Comparison of ENCODE assay signal across 10 cellular contexts in genomic region chr11:124174001-124174400, GRCh38. TPM values are rescaled to one million over a fixed set of nuclear protein-coding genes. Genes with fewer than 3 reads are reported as not detected.
DNase-seq lines count a peak whose midpoint lies in the region; ATAC-seq and TF ChIP-seq lines count a peak whose summit lies in the region.
"Had no signal": no experiment of that assay in that cellular context is flagged by ENCODE, and none has a peak within 500 bp of the region (broad histone marks: within the 10 kb centered on the region; RNA-seq: fewer than 3 reads in every experiment).

No MANE protein-coding gene starts in this region.

- H3K4me3 ChIP-seq in fibroblast of the aortic adventitia (ENCODE audit: low read depth, low read length) (no peak overlapping the region), skeletal muscle satellite cell (ENCODE audit: low read length) (no peak overlapping the region)

- H3K9me3 ChIP-seq in skeletal muscle satellite cell (replicated peaks; ENCODE audit: low read length) = no peaks in the 10 kb centered on the region

- no peaks in the 10 kb centered on the region for H3K36me3 ChIP-seq in skeletal muscle satellite cell (ENCODE audit: insufficient read depth, low read length)

- no peak overlapping the region for H3K9ac ChIP-seq in skeletal muscle satellite cell (ENCODE audit: low read depth, low read length)

- TF ChIP-seq CTCF in fibroblast of the aortic adventitia (IDR thresholded peaks at IDR 0.05; ENCODE audit: insufficient read depth, low read length) = no peak

- no peaks in the 10 kb centered on the region for H3K27me3 ChIP-seq in skeletal muscle satellite cell (ENCODE audit: control insufficient read depth, insufficient read depth, low read length)

- ATAC-seq in HG03097 (IDR thresholded peaks at IDR 0.05; ENCODE audit: low FRiP score, unreplicated experiment) (no peak), GM21360 (IDR thresholded peaks at IDR 0.05; ENCODE audit: unreplicated experiment) (no peak)

- H3K4me1 ChIP-seq in skeletal muscle satellite cell (ENCODE audit: control insufficient read depth, insufficient read depth, low read length) = peaks cover 10% of the 10 kb centered on the region

- peak overlapping the region; percentile 31 for H3K4me2 ChIP-seq in skeletal muscle satellite cell (ENCODE audit: low read length)

- DNase-seq in NCI-H446 (lab: John Stamatoyannopoulos, UW) = peak; percentile 4 to 26
- no peak for DNase-seq in NCI-H446 treated with DMSO at 0.1 percent for 48 hours (lab: John Stamatoyannopoulos, UW)
- peak; percentile 93 for DNase-seq in NCI-H748 (lab: John Stamatoyannopoulos, UW; ENCODE audit: unreplicated experiment)
- peak; percentile 73 for DNase-seq in fibroblast of the aortic adventitia (ENCODE audit: low read depth)
- no peak for DNase-seq in NK-92 (lab: John Stamatoyannopoulos, UW; ENCODE audit: unreplicated experiment)
- DNase-seq: AML-193, right cardiac atrium had no signal

RNA-seq across cellular contexts. Expression of gene OR10D3, which starts 9.1 kb away (rescaled TPM):
- not detected in 2 replicates for total RNA-seq in fibroblast of the aortic adventitia (ENCODE audit: low replicate concordance)
- total RNA-seq in skeletal muscle satellite cell (2012; rRNA removed) = not detected in 2 replicates
- total RNA-seq: right cardiac atrium had no signal

RNA-seq across cellular contexts. Expression of gene VWA5A, which starts 58.8 kb away (rescaled TPM):
- total RNA-seq in fibroblast of the aortic adventitia (ENCODE audit: low replicate concordance) = 20.5 and 28.4 TPM in 2 replicates
- 5.7 and 6.1 TPM in 2 replicates for total RNA-seq in skeletal muscle satellite cell (2012; rRNA removed)

Comparison
In these comparisons a context has a peak if more than half of its experiments do, and no peak if none do; other contexts are left out.
1. DNase-seq: peak in NCI-H446 (2 of 2), NCI-H748 (single experiment) and fibroblast of the aortic adventitia (single experiment); none in NCI-H446 treated with DMSO at 0.1 percent for 48 hours (single experiment) and NK-92 (single experiment).